Comparison of ENCODE assay signal across 18 cellular contexts in the genomic region with DNA sequence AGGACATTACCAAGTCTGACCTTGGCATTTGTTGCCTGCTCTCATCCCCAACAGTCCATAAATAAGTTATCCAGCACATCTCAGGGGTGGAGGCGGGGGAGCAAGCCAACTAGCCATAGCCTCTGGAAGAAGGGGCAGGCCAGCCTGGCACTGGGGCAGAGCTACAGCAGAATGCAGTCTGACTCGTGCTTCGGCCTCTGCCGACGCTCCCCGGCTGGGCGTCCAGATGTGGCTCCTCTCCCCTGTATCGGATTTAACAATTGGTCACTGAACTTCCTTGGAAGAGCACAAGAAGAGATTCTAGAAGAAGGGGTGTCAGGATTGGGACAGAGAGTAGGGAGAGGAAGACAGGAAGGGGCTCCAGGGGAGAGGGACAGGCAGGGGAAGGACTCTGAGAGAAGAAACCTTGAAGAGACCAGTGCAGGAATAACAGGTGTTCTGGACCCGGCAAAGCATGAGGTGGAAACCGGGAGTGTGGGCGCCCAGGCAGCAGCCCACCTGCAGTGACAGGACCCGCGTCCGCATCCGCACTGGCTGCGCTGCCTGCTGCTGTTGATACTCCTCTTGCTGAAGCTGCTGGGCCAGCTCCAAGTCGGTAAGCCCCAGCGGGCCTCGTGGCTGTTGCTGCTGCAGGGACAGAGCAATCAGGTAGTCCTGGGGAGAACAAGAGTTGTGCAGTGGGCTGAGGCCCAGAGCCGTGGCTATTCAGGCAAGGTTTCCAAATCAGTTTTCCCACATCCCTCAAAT. TPM values are rescaled to one million over a fixed set of nuclear protein-coding genes. Genes with fewer than 3 reads are reported as not detected.
"Had no signal": no experiment of that assay in that cellular context is flagged by ENCODE, and none has a peak within 500 bp of the region (broad histone marks: within the 10 kb centered on the region; RNA-seq: fewer than 3 reads in every experiment).

No MANE protein-coding gene starts in this region.

- H3K4me3 ChIP-seq: ascending aorta, prostate gland, right atrium auricular region, stomach, testis had no signal

- H3K9me3 ChIP-seq: ascending aorta, prostate gland, right atrium auricular region, stomach, testis had no signal

- DNase-seq: activated CD4-positive, alpha-beta memory T cell treated with anti-CD3 and anti-CD28 coated beads, Interleukin-2, amount 10 ng/mL, durations not matched to agents 7 days and 5 days; activated CD4-positive, alpha-beta T cell treated with anti-CD3 and anti-CD28 coated beads for 48 hours; activated CD4-positive, CD25-positive, alpha-beta regulatory T cell; activated CD8-positive, alpha-beta memory T cell treated with anti-CD3 and anti-CD28 coated beads, Interleukin-2, amount 10 ng/mL, durations not matched to agents 7 days and 5 days; activated naive CD4-positive, alpha-beta T cell treated with Interleukin-2 at 50 U/mL for 16 hours; foreskin melanocyte; glutamatergic neuron; hippocampal formation; kidney; stomach; T-helper 9 cell; testis had no signal

- H3K27ac ChIP-seq: ascending aorta, prostate gland, right atrium auricular region, testis had no signal

- ATAC-seq: activated CD8-positive, alpha-beta memory T cell treated with anti-CD3 and anti-CD28 coated beads, Interleukin-2, amount 10 ng/mL, durations not matched to agents 7 days and 5 days; activated T-helper 17 cell treated with anti-CD3 and anti-CD28 coated beads, Interleukin-2, amount 50 U/mL, for 72 hours; left lobe of liver had no signal

- H3K4me1 ChIP-seq: ascending aorta, prostate gland, testis had no signal

- H3K27me3 ChIP-seq: ascending aorta, right atrium auricular region, stomach, testis had no signal

RNA-seq across cellular contexts. Expression of a gene that starts 15.2 kb away (rescaled TPM):
- polyA plus RNA-seq: neural cell had no signal
